In the genomic region with DNA sequence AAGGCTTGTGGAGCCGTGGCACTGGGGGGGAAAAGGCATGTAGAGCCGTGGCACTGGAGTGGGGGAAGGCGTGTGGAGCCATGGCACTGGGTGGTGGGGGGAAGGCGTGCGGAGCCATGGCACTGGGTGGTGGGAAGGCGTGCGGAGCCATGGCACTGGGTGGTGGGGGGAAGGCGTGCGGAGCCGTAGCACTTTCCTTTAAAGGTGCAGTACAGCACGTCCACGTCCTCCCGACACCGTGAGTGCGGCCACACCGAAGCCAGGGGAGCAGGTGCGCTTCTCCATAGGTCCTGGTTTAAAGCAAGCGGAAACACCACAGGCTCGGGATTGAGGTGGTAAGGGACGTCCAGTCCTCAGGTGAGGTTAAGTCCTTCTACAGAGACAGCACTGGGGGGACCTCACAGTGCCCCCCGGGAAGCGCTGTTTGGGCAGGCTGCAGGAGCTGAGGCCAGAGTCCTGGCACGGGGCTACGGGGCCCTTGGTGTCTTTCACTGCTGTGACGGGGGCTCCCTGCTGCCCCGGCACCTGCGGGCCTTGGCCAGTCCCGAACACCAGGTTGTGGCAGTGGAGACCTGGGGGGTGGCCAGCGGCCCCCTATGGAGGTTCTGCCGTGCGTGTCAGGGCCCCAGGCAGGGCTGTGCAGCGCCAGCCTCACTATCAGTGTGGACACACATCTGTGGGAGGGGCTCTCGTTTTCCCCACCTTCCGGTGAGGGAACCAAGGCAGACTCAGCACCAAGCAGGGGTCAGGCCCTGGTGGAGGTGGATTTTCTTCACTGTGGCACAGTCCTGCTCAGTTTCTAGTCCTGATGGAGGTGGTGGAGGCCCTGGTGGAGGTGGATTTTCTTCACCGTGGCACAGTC, we compare ENCODE assay signal across 19 cellular contexts.
DNase-seq lines count a peak whose midpoint lies in the region; ATAC-seq, FAIRE-seq and TF ChIP-seq lines count a peak whose summit lies in the region.
"Had no signal": no experiment of that assay in that cellular context is flagged by ENCODE, and none has a peak within 500 bp of the region (broad histone marks: within the 10 kb centered on the region; RNA-seq: fewer than 3 reads in every experiment).

No MANE protein-coding gene starts in this region.

- CTCF ChIA-PET in Calu3 (lab: Charles Lee): no interaction called here

- H3K4me3 ChIP-seq in Peyer's patch (no peak overlapping the region), left ventricle myocardium inferior (no peak overlapping the region), pancreas (no peak overlapping the region), MM.1S (ENCODE audit: low read length) (no peak overlapping the region)
- H3K4me3 ChIP-seq: hepatocyte, thyroid gland had no signal

- H3K4me1 ChIP-seq in Peyer's patch (peaks cover 0 to 9% (median 0%) of the 10 kb centered on the region in 4 donors), left ventricle myocardium inferior (peaks cover 37% of the 10 kb centered on the region), pancreas (no peaks in the 10 kb centered on the region), MM.1S (ENCODE audit: low read length) (no peaks in the 10 kb centered on the region)

- H3K9me2 ChIP-seq in MM.1S (replicated peaks; ENCODE audit: insufficient read depth, low read length): no peaks in the 10 kb centered on the region

- no peaks in the 10 kb centered on the region for H4K20me1 ChIP-seq in MM.1S (ENCODE audit: insufficient read depth, low read length)

- no peaks in the 10 kb centered on the region for H3K9me3 ChIP-seq in Peyer's patch
- no peaks in the 10 kb centered on the region for H3K9me3 ChIP-seq in left ventricle myocardium inferior (replicated peaks)
- H3K9me3 ChIP-seq in pancreas: no peaks in the 10 kb centered on the region
- no peaks in the 10 kb centered on the region for H3K9me3 ChIP-seq in MM.1S (replicated peaks; ENCODE audit: insufficient read depth, low read length)
- H3K9me3 ChIP-seq: thyroid gland had no signal

- H3K79me2 ChIP-seq in MM.1S (ENCODE audit: low read length): no peaks in the 10 kb centered on the region
- H3K79me2 ChIP-seq: hepatocyte had no signal

- no peak overlapping the region for H3K4me2 ChIP-seq in MM.1S (ENCODE audit: low read depth, low read length)
- H3K4me2 ChIP-seq: hepatocyte, KMS-11 had no signal

- no peaks in the 10 kb centered on the region for H3F3A ChIP-seq in MM.1S (ENCODE audit: insufficient read depth, low read length)

- H3K27ac ChIP-seq in Peyer's patch (no peak overlapping the region), left ventricle myocardium inferior (replicated peaks) (no peak overlapping the region), pancreas (no peak overlapping the region), MM.1S (ENCODE audit: low read length) (no peak overlapping the region)
- H3K27ac ChIP-seq: KMS-11, thyroid gland had no signal

- 70 to 75% methylated on average over 35 of the region's 35 CpGs for WGBS in pancreas, 2 donors

- DNase-seq in CD14-positive monocyte (ENCODE audit: low spot score) (peak; percentile 38), Peyer's patch (peak in 2 of 3 donors; percentile 39 to 40), left ventricle myocardium inferior (peak; percentile 13), pancreas (peak in 4 of 6 donors; percentile 8 to 66 (median 30)), MM.1S (no peak), Calu3 (no peak), HK-2 (ENCODE audit: unreplicated experiment) (no peak)
- DNase-seq: activated CD4-positive, alpha-beta T cell treated with anti-CD3 and anti-CD28 coated beads, Interleukin-2, amount 50 U/mL, for 1 hour; activated naive CD4-positive, alpha-beta T cell treated with anti-CD3 and anti-CD28 coated beads for 36 hours; DND-41; NCI-H1092; NCI-H524 treated with DMSO at 0.1 percent for 48 hours; stimulated activated CD4-positive, alpha-beta T cell treated with anti-CD3 and anti-CD28 coated beads, Interleukin-15, amount 100 ng/mL, for 24 hours; SW 1271 had no signal

- H2AFZ ChIP-seq in MM.1S (ENCODE audit: low read length): no peak overlapping the region
- H2AFZ ChIP-seq: hepatocyte had no signal

- H3K4me3 Mint-ChIP-seq in CD14-positive monocyte: no peak overlapping the region
- no peak overlapping the region for H3K4me3 Mint-ChIP-seq in Calu3 (ENCODE audit: low read depth, unreplicated experiment)
- H3K4me3 Mint-ChIP-seq: activated naive CD4-positive, alpha-beta T cell treated with anti-CD3 and anti-CD28 coated beads for 36 hours had no signal

- no peaks in the 10 kb centered on the region for H3K36me3 Mint-ChIP-seq in CD14-positive monocyte
- no peaks in the 10 kb centered on the region for H3K36me3 Mint-ChIP-seq in Calu3 (ENCODE audit: insufficient read depth, unreplicated experiment)

- H3K4me1 Mint-ChIP-seq in CD14-positive monocyte (peaks cover 3% of the 10 kb centered on the region), Calu3 (ENCODE audit: low read depth, unreplicated experiment) (no peaks in the 10 kb centered on the region)

- no peak for ATAC-seq in pancreas

- no peak for TF ChIP-seq POLR2A in Peyer's patch (IDR thresholded peaks at IDR 0.05)

- TF ChIP-seq CTCF in CD14-positive monocyte (IDR thresholded peaks at IDR 0.05): no peak
- no peak for TF ChIP-seq CTCF in Peyer's patch (IDR thresholded peaks at IDR 0.05)
- no peak for TF ChIP-seq CTCF in left ventricle myocardium inferior (IDR thresholded peaks at IDR 0.05; ENCODE audit: borderline replicate concordance)
- no peak for TF ChIP-seq CTCF in pancreas (IDR thresholded peaks at IDR 0.05)
- no peak for TF ChIP-seq CTCF in MM.1S (IDR thresholded peaks at IDR 0.05; ENCODE audit: low read length)
- no peak for TF ChIP-seq CTCF in Calu3 (IDR thresholded peaks at IDR 0.05; ENCODE audit: unreplicated experiment)

- H3K27ac Mint-ChIP-seq in CD14-positive monocyte (no peak overlapping the region), Calu3 (ENCODE audit: unreplicated experiment) (no peak overlapping the region)
- H3K27ac Mint-ChIP-seq: activated naive CD4-positive, alpha-beta T cell treated with anti-CD3 and anti-CD28 coated beads for 36 hours had no signal

- H3K27me3 Mint-ChIP-seq in CD14-positive monocyte (ENCODE audit: low read depth in 3 of 3) (peaks cover 2 to 3% (median 2%) of the 10 kb centered on the region in 3 donors), Calu3 (ENCODE audit: unreplicated experiment) (peaks cover 9% of the 10 kb centered on the region)

- H3K36me3 ChIP-seq in Peyer's patch (no peaks in the 10 kb centered on the region), left ventricle myocardium inferior (no peaks in the 10 kb centered on the region), pancreas (no peaks in the 10 kb centered on the region), MM.1S (replicated peaks; ENCODE audit: insufficient read depth, low read length) (no peaks in the 10 kb centered on the region)
- H3K36me3 ChIP-seq: thyroid gland had no signal

- no peak overlapping the region for H3K9ac ChIP-seq in MM.1S (ENCODE audit: low read length)
- H3K9ac ChIP-seq: KMS-11 had no signal

- H3K27me3 ChIP-seq in Peyer's patch (no peaks in the 10 kb centered on the region), left ventricle myocardium inferior (ENCODE audit: low read depth) (peaks cover 15% of the 10 kb centered on the region), pancreas (no peaks in the 10 kb centered on the region), MM.1S (replicated peaks; ENCODE audit: insufficient read depth, low read length) (no peaks in the 10 kb centered on the region)
- H3K27me3 ChIP-seq: hepatocyte, thyroid gland had no signal

- no TSS peak for BruUV-seq in Calu3 (replicated peaks; lab: Mats Ljungman, UMichigan)

- FAIRE-seq in pancreas (lab: Jason Lieb, UNC): no peak
- FAIRE-seq: colon, endothelial cell of umbilical vein had no signal

- intact Hi-C loops in CD14-positive monocyte (cut with micrococcal nuclease): no loop called here
- intact Hi-C loops in left ventricle myocardium inferior (cut with micrococcal nuclease): no loop called here
- intact Hi-C loops in pancreas (cut with DNase I): no loop called here
- intact Hi-C loops in Calu3 (cut with micrococcal nuclease; ENCODE audit: unreplicated experiment): no loop called here

- H3K9me3 Mint-ChIP-seq in CD14-positive monocyte: peaks cover 0 to 3% (median 0%) of the 10 kb centered on the region in 7 donors
- H3K9me3 Mint-ChIP-seq in Calu3 (ENCODE audit: low read depth, unreplicated experiment): peaks cover 2% of the 10 kb centered on the region
- H3K9me3 Mint-ChIP-seq: activated naive CD4-positive, alpha-beta T cell treated with anti-CD3 and anti-CD28 coated beads for 36 hours had no signal

Comparison
In these comparisons a context has a peak if more than half of its experiments do, and no peak if none do; other contexts are left out.
1. DNase-seq: peak in CD14-positive monocyte (single experiment), Peyer's patch (2 of 3), left ventricle myocardium inferior (single experiment) and pancreas (4 of 6); none in MM.1S (single experiment), Calu3 (single experiment) and HK-2 (single experiment).